In the genomic region with DNA sequence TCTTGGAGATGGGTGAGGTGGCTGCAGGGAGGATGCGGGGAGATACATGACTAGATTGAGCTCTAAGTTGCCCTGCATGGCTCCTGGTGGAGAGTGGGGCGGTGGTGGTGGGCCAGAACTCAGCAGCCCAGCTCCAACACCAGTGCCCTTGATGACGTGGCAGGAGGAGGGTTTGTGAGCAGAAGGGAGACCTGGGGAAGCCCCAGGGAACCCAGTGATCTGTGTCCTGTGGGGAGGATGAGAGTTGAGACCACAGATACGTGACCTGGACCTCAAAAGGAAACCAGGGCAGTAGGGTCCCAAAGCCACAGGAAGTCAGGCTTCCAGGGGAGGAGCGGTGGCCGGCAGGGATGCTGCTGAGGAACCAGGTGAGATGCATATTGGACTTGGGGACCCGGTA, we compare ENCODE assay signal across 20 cellular contexts.
DNase-seq lines count a peak whose midpoint lies in the region; ATAC-seq lines count a peak whose summit lies in the region.
"Had no signal": no experiment of that assay in that cellular context is flagged by ENCODE, and none has a peak within 500 bp of the region (broad histone marks: within the 10 kb centered on the region; RNA-seq: fewer than 3 reads in every experiment).

No MANE protein-coding gene starts in this region.

- H3K27ac ChIP-seq in BLaER1, result no peak overlapping the region
- H3K27ac ChIP-seq: A549, uterus, WERI-Rb-1 had no signal

- 0 out of 2 replicates have a peak, but pooled peaks cover 5% of the 10 kb centered on the region for H3K9me3 ChIP-seq in BLaER1
- H3K9me3 ChIP-seq: A549, uterus had no signal

- peaks cover 10% of the 10 kb centered on the region for H3K4me1 ChIP-seq in BLaER1
- H3K4me1 ChIP-seq: A549, uterus had no signal

- no peaks in the 10 kb centered on the region for H4K20me1 ChIP-seq in BLaER1

- H3K27me3 ChIP-seq in BLaER1, result no peaks in the 10 kb centered on the region
- H3K27me3 ChIP-seq: uterus had no signal

- DNase-seq in NCI-H748 (lab: John Stamatoyannopoulos, UW; ENCODE audit: unreplicated experiment) (no peak), NCI-H345 treated with DMSO at 0.1 percent for 48 hours (lab: John Stamatoyannopoulos, UW; ENCODE audit: unreplicated experiment) (no peak)
- DNase-seq: activated CD8-positive, alpha-beta T cell treated with anti-CD3 and anti-CD28 coated beads for 36 hours; amygdala; CD4-positive, alpha-beta T cell; DMS79; hypothalamus; KBM-7; midbrain; NCI-H1092; RPMI8226; uterus; WERI-Rb-1 had no signal

- no peaks in the 10 kb centered on the region for H3K36me3 ChIP-seq in BLaER1
- H3K36me3 ChIP-seq: uterus, WERI-Rb-1 had no signal

- H3K9ac ChIP-seq in BLaER1, result no peak overlapping the region

- ATAC-seq in GM19438 (IDR thresholded peaks at IDR 0.05; ENCODE audit: low read depth, unreplicated experiment) (peak; percentile 88), HG02852 (IDR thresholded peaks at IDR 0.05; ENCODE audit: unreplicated experiment) (peak; percentile 80), HG03565 (IDR thresholded peaks at IDR 0.05; ENCODE audit: unreplicated experiment) (peak; percentile 74), GM19324 (IDR thresholded peaks at IDR 0.05; ENCODE audit: low FRiP score, unreplicated experiment) (no peak), HG03095 (IDR thresholded peaks at IDR 0.05; ENCODE audit: unreplicated experiment) (no peak)
- ATAC-seq: A549; activated CD8-positive, alpha-beta T cell treated with anti-CD3 and anti-CD28 coated beads for 36 hours had no signal

- H3K4me2 ChIP-seq in BLaER1, result peak overlapping the region; percentile 30
- H3K4me2 ChIP-seq: A549 had no signal

- H3K4me3 ChIP-seq in BLaER1, result no peak overlapping the region
- H3K4me3 ChIP-seq: A549, uterus had no signal

Comparison
In these comparisons a context has a peak if more than half of its experiments do, and no peak if none do; other contexts are left out.
1. ATAC-seq: peak in GM19438 (single experiment), HG02852 (single experiment) and HG03565 (single experiment); none in GM19324 (single experiment) and HG03095 (single experiment).